Comparison of ENCODE assay signal across 34 cellular contexts in the genomic region with DNA sequence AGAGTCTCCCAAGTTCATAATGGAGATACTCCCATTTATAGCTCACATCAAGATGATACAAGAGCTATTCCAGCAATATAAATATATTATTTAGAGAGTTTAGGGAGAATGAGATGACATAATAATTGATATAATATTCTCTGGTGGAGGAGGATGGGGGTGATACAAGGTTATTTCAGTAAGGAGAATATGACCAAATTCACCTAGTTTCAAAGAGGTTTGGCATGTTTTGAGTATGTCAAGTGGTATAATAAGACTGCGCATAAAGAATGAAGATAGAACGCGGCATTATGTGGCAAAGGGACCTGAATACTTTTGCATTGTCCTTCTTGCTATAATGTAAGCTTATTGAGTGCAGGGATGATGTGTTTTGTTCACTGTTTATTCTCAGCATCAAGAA.
"Had no signal": no experiment of that assay in that cellular context is flagged by ENCODE, and none has a peak within 500 bp of the region (broad histone marks: within the 10 kb centered on the region; RNA-seq: fewer than 3 reads in every experiment).

No MANE protein-coding gene starts in this region.

- H3K27ac ChIP-seq: KMS-11 had no signal

- H3K27me3 ChIP-seq: MG63 had no signal

- H3K4me2 ChIP-seq: KMS-11 had no signal

- DNase-seq: Karpas-422, Kasumi-1, KG1, MG63, MM.1S, MV-4-11, NCI-H1048, NCI-H1092, NCI-H1092 treated with DMSO at 0.1 percent for 48 hours, NCI-H1105, NCI-H1105 treated with DMSO at 0.1 percent for 48 hours, NCI-H1417, NCI-H1417 treated with DMSO at 0.1 percent for 48 hours, NCI-H1436 treated with DMSO at 0.1 percent for 48 hours, NCI-H146, NCI-H1694, NCI-H1694 treated with DMSO at 0.1 percent for 48 hours, NCI-H187, NCI-H187 treated with DMSO at 0.1 percent for 48 hours, NCI-H1930, NCI-H2029, NCI-H2029 treated with DMSO at 0.1 percent for 48 hours, NCI-H2081, NCI-H2081 treated with DMSO at 0.1 percent for 48 hours, NCI-H2107, NCI-H2171, NCI-H2171 treated with DMSO at 0.1 percent for 48 hours, NCI-H2227 treated with DMSO at 0.1 percent for 48 hours, NCI-H226, NCI-H345, NCI-H446, NCI-H446 treated with DMSO at 0.1 percent for 48 hours, NCI-H510A had no signal

- H3K9ac ChIP-seq: KMS-11 had no signal

- H3K9me3 ChIP-seq: MG63 had no signal

- H3K4me3 ChIP-seq: MG63 had no signal

- H3K36me3 ChIP-seq: MG63 had no signal
